In genomic region chr7:80294321-80294720, GRCh38 we compare ENCODE assay signal across 34 cellular contexts.
A peak's percentile ranks its signal among the peaks of the same experiment; 100 is the strongest.
DNase-seq lines count a peak whose midpoint lies in the region; ATAC-seq, FAIRE-seq and TF ChIP-seq lines count a peak whose summit lies in the region.
"Had no signal": no experiment of that assay in that cellular context is flagged by ENCODE, and none has a peak within 500 bp of the region (broad histone marks: within the 10 kb centered on the region; RNA-seq: fewer than 3 reads in every experiment).

No MANE protein-coding gene starts in this region.

- H3K27me3 ChIP-seq in BJ (ENCODE audit: control insufficient read depth, insufficient read depth, low read length): no peaks in the 10 kb centered on the region
- no peaks in the 10 kb centered on the region for H3K27me3 ChIP-seq in brain microvascular endothelial cell (replicated peaks)
- H3K27me3 ChIP-seq: dorsolateral prefrontal cortex, foreskin keratinocyte, heart left ventricle, upper lobe of left lung had no signal

- DNase-seq in BJ (ENCODE audit: low read depth): peak; percentile 14
- peak; percentile 47 for DNase-seq in HFFc6
- DNase-seq in brain microvascular endothelial cell: peak; percentile 38
- DNase-seq in iris pigment epithelial cell (ENCODE audit: low read depth): peak; percentile 78
- no peak for DNase-seq in NCI-H345 treated with DMSO at 0.1 percent for 48 hours (lab: John Stamatoyannopoulos, UW; ENCODE audit: unreplicated experiment)
- no peak for DNase-seq in urothelium cell line (ENCODE audit: low spot score)
- DNase-seq: ACHN; activated CD4-positive, alpha-beta T cell treated with anti-CD3 and anti-CD28 coated beads, Interleukin-2, amount 50 U/mL, for 1 hour; activated CD8-positive, alpha-beta memory T cell treated with anti-CD3 and anti-CD28 coated beads, Interleukin-2, amount 10 ng/mL, durations not matched to agents 7 days and 5 days; activated naive CD4-positive, alpha-beta T cell treated with anti-CD3 and anti-CD28 coated beads, Interleukin-2, amount 10 ng/mL, durations not matched to agents 7 days and 5 days; C1 segment of cervical spinal cord; DND-41; dorsolateral prefrontal cortex; heart left ventricle; NCI-H1092 treated with DMSO at 0.1 percent for 48 hours; NCI-H187 treated with DMSO at 0.1 percent for 48 hours; NCI-H2171 treated with DMSO at 0.1 percent for 48 hours; NCI-H526; posterior cingulate gyrus; right cardiac atrium; SIG-M5; stimulated activated CD4-positive, alpha-beta T cell treated with anti-CD3 and anti-CD28 coated beads, Interleukin-12 subunit alpha, Interleukin-12 subunit beta, amount 100 ng/mL, for 4 hours; stimulated activated CD4-positive, alpha-beta T cell treated with anti-CD3 and anti-CD28 coated beads, Interleukin-4, amount 100 ng/mL, for 1 hour; T1000; upper lobe of left lung had no signal

- peaks cover 36% of the 10 kb centered on the region for H3K36me3 Mint-ChIP-seq in HFFc6 (ENCODE audit: low read depth)
- H3K36me3 Mint-ChIP-seq: activated CD8-positive, alpha-beta memory T cell treated with anti-CD3 and anti-CD28 coated beads, Interleukin-2, amount 10 ng/mL, durations not matched to agents 7 days and 5 days; activated naive CD4-positive, alpha-beta T cell treated with anti-CD3 and anti-CD28 coated beads, Interleukin-2, amount 10 ng/mL, durations not matched to agents 7 days and 5 days; memory B cell had no signal

- in situ Hi-C loops in brain microvascular endothelial cell (cut with HindIII; ENCODE audit: low pct_ligation_motif_present, low sequenced_read_pairs): no loop called here

- H3K4me1 Mint-ChIP-seq in HFFc6 (ENCODE audit: low read depth): peaks cover 16% of the 10 kb centered on the region
- H3K4me1 Mint-ChIP-seq: activated CD8-positive, alpha-beta memory T cell treated with anti-CD3 and anti-CD28 coated beads, Interleukin-2, amount 10 ng/mL, durations not matched to agents 7 days and 5 days; activated naive CD4-positive, alpha-beta T cell treated with anti-CD3 and anti-CD28 coated beads, Interleukin-2, amount 10 ng/mL, durations not matched to agents 7 days and 5 days; central memory CD8-positive, alpha-beta T cell; memory B cell; WTC11 had no signal

- H3K9me3 Mint-ChIP-seq in HFFc6: peaks cover 29% of the 10 kb centered on the region

- H3K27ac ChIP-seq in brain microvascular endothelial cell: no peak overlapping the region
- H3K27ac ChIP-seq: dorsolateral prefrontal cortex, foreskin keratinocyte, heart left ventricle, upper lobe of left lung had no signal

- no peaks in the 10 kb centered on the region for H3K27me3 Mint-ChIP-seq in HFFc6 (ENCODE audit: insufficient read depth)
- H3K27me3 Mint-ChIP-seq: activated CD8-positive, alpha-beta memory T cell treated with anti-CD3 and anti-CD28 coated beads, Interleukin-2, amount 10 ng/mL, durations not matched to agents 7 days and 5 days; activated naive CD4-positive, alpha-beta T cell treated with anti-CD3 and anti-CD28 coated beads, Interleukin-2, amount 10 ng/mL, durations not matched to agents 7 days and 5 days; central memory CD8-positive, alpha-beta T cell; memory B cell had no signal

- CTCF ChIA-PET in BJ (lab: Yijun Ruan, JAX): no interaction called here

- H3K4me3 Mint-ChIP-seq in HFFc6: peak overlapping the region; percentile 56
- H3K4me3 Mint-ChIP-seq: activated CD8-positive, alpha-beta memory T cell treated with anti-CD3 and anti-CD28 coated beads, Interleukin-2, amount 10 ng/mL, durations not matched to agents 7 days and 5 days; activated naive CD4-positive, alpha-beta T cell treated with anti-CD3 and anti-CD28 coated beads, Interleukin-2, amount 10 ng/mL, durations not matched to agents 7 days and 5 days; central memory CD8-positive, alpha-beta T cell; memory B cell; WTC11 had no signal

- POLR2A ChIA-PET in BJ (lab: Charles Lee): no interaction called here

- peak overlapping the region; percentile 29 for H3K27ac Mint-ChIP-seq in HFFc6
- H3K27ac Mint-ChIP-seq: activated CD8-positive, alpha-beta memory T cell treated with anti-CD3 and anti-CD28 coated beads, Interleukin-2, amount 10 ng/mL, durations not matched to agents 7 days and 5 days; activated naive CD4-positive, alpha-beta T cell treated with anti-CD3 and anti-CD28 coated beads, Interleukin-2, amount 10 ng/mL, durations not matched to agents 7 days and 5 days; memory B cell; WTC11 had no signal

- ATAC-seq in HG02885 (IDR thresholded peaks at IDR 0.05; ENCODE audit: poor library complexity, unreplicated experiment) (no peak), HG03469 (IDR thresholded peaks at IDR 0.05; ENCODE audit: unreplicated experiment) (no peak)
- ATAC-seq: activated CD8-positive, alpha-beta memory T cell treated with anti-CD3 and anti-CD28 coated beads, Interleukin-2, amount 10 ng/mL, durations not matched to agents 7 days and 5 days; heart left ventricle; Panc1; right cardiac atrium; WTC11 had no signal

- TF ChIP-seq CTCF in BJ (IDR thresholded peaks at IDR 0.05; ENCODE audit: insufficient read depth, low read depth, low read length) (no peak), HFFc6 (IDR thresholded peaks at IDR 0.05) (no peak), brain microvascular endothelial cell (IDR thresholded peaks at IDR 0.05; ENCODE audit: low read depth, low read length, missing control alignments) (no peak)

- no peaks in the 10 kb centered on the region for H3K36me3 ChIP-seq in BJ (ENCODE audit: control insufficient read depth, insufficient read depth, low read length)
- H3K36me3 ChIP-seq in brain microvascular endothelial cell (replicated peaks): no peaks in the 10 kb centered on the region
- H3K36me3 ChIP-seq: heart left ventricle, upper lobe of left lung had no signal

- H3K4me3 ChIP-seq in BJ (ENCODE audit: low read depth, low read length) (no peak overlapping the region), brain microvascular endothelial cell (ENCODE audit: low read depth, low read length) (no peak overlapping the region)
- H3K4me3 ChIP-seq: dorsolateral prefrontal cortex, heart left ventricle, upper lobe of left lung had no signal

- FAIRE-seq in urothelium cell line (lab: Jason Lieb, UNC): no peak
- FAIRE-seq: endothelial cell of umbilical vein, H1 had no signal

Comparison
In these comparisons a context has a peak if more than half of its experiments do, and no peak if none do; other contexts are left out.
1. DNase-seq: peak in BJ (single experiment), HFFc6 (single experiment), brain microvascular endothelial cell (single experiment) and iris pigment epithelial cell (single experiment); none in NCI-H345 treated with DMSO at 0.1 percent for 48 hours (single experiment) and urothelium cell line (single experiment).